Comparison of ENCODE assay signal across 9 cellular contexts in genomic region chr9:84959339-84959738, GRCh38.
"Had no signal": no experiment of that assay in that cellular context is flagged by ENCODE, and none has a peak within 500 bp of the region (broad histone marks: within the 10 kb centered on the region; RNA-seq: fewer than 3 reads in every experiment).

No MANE protein-coding gene starts in this region.

- DNase-seq: GM23248, GOT3, H7, H9, HCEC 1CT, HFFc6 had no signal

- H3K27ac ChIP-seq: GM23248 had no signal

- H3K9ac ChIP-seq: GM23248 had no signal

- ATAC-seq: GM23338, HCT116 had no signal

- H2AFZ ChIP-seq: GM23248, GM23338 had no signal

- H3K36me3 ChIP-seq: HAP-1 had no signal

- H3K9me3 ChIP-seq: HAP-1 had no signal

- H3K4me1 ChIP-seq: HAP-1 had no signal

- H3K4me2 ChIP-seq: GM23338 had no signal

- H3K4me3 ChIP-seq: GM23248, GM23338, HAP-1 had no signal
